ENCODE assay signal across 8 cellular contexts in the genomic region with DNA sequence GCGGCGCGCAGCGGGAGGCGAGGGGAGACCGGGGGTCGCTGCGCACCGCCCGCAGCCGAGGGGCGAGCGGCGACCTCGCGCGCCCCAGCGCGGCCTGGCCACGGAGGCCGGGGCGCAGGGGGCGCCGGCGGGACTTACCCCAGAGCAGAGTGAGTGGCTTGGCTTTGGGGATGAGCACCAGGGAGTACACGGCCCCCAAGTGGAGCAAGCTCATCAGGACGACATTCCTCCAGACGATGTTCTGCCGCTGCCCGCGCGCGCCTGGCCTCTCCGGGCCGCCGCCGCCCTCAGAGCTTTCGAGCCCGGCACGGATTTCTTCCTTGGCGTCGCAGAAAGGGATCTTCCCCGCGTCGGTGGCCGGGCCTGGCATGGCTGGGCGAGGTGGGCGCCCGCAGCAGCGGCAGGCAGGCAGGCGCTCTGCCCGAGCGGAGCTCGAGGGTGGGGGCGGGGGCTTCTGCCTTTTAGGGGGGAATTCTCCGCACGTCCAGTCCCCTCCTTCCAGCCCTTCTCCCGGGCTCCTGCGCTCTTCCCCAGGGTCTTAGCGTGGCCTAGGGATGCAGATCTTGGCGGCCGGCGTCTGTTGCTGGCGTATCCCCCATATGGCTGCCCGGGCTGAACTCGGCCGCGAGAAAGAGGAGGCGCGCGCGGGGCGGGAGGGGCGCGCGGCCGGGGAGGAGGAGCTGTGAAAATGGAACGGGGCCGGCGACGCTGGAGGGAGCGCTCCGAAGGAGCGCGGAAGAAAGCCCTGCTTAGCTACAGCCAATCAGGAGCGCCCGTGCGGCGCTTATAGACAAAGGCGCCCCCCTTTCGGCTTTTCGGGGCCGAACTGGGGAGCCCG. TPM values are rescaled to one million over a fixed set of nuclear protein-coding genes. Genes with fewer than 3 reads are reported as not detected.
A peak's percentile ranks its signal among the peaks of the same experiment; 100 is the strongest.
DNase-seq lines count a peak whose midpoint lies in the region; ATAC-seq lines count a peak whose summit lies in the region.

Gene SCD5, minus strand, starts transcription at position 629 of the 838 bp plus-strand sequence. Its CDS starts 259 bp downstream, at position 370.

- H3K36me3 ChIP-seq in mucosa of rectum (ENCODE audit: control insufficient read depth in 2 of 2, insufficient read depth in 2 of 2, low read length in 2 of 2): no peaks in the 10 kb centered on the region

- H3K9me3 ChIP-seq in mucosa of rectum (ENCODE audit: control insufficient read depth in 2 of 2, low read length in 2 of 2): no peaks in the 10 kb centered on the region

- peaks cover 4 to 6% of the 10 kb centered on the region in 2 donors for H3K4me1 ChIP-seq in mucosa of rectum (ENCODE audit: control insufficient read depth in 2 of 2, insufficient read depth in 2 of 2, low read length in 2 of 2)

- peaks cover 2 to 8% of the 10 kb centered on the region in 2 donors for H3K27me3 ChIP-seq in mucosa of rectum (ENCODE audit: control insufficient read depth in 2 of 2, insufficient read depth in 2 of 2, low read length in 2 of 2)

- peak within 1 kb of the TSS in 1 of 2 donors; percentile 9 for H3K9ac ChIP-seq in mucosa of rectum (ENCODE audit: low read depth in 1 of 2, low read length in 2 of 2)

- ATAC-seq in GM19025 (IDR thresholded peaks at IDR 0.05; ENCODE audit: low read depth, unreplicated experiment): peak; percentile 88
- peak; percentile 86 for ATAC-seq in HG03159 (IDR thresholded peaks at IDR 0.05; ENCODE audit: unreplicated experiment)
- ATAC-seq in esophagus mucosa: peak; percentile 81

- peak; percentile 91 for DNase-seq in Ammon's horn (ENCODE audit: low spot score)
- DNase-seq in NCI-H748 treated with DMSO at 0.1 percent for 48 hours (lab: John Stamatoyannopoulos, UW): peak; percentile 19
- peak; percentile 55 for DNase-seq in activated T-cell treated with anti-CD3 and anti-CD28 coated beads for 48 hours (ENCODE audit: low read depth)
- peak; percentile 31 to 66 for DNase-seq in stimulated activated CD8-positive, alpha-beta memory T cell treated with anti-CD3 and anti-CD28 coated beads, Interleukin-7, amount 100 ng/mL, for 4 hours (ENCODE audit: low read depth in 2 of 2)

- H3K4me3 ChIP-seq in mucosa of rectum (ENCODE audit: low read length in 2 of 2): peak within 1 kb of the TSS; percentile 68 to 70

- no peak within 1 kb of the TSS for H3K27ac ChIP-seq in mucosa of rectum (ENCODE audit: low read depth in 2 of 2, low read length in 2 of 2)

RNA-seq across cellular contexts. Expression of gene SCD5, which starts in this region (rescaled TPM):
- total RNA-seq in esophagus mucosa: 1.9 TPM

Comparison
In these comparisons a context has a peak if more than half of its experiments do, and no peak if none do; other contexts are left out.
1. DNase-seq: peak in every context shown above with its lines; median percentile 91 in Ammon's horn; 55 in activated T-cell treated with anti-CD3 and anti-CD28 coated beads for 48 hours; 48 in stimulated activated CD8-positive, alpha-beta memory T cell treated with anti-CD3 and anti-CD28 coated beads, Interleukin-7, amount 100 ng/mL, for 4 hours; 19 in NCI-H748 treated with DMSO at 0.1 percent for 48 hours.